ENCODE assay signal across 23 cellular contexts in the genomic region with DNA sequence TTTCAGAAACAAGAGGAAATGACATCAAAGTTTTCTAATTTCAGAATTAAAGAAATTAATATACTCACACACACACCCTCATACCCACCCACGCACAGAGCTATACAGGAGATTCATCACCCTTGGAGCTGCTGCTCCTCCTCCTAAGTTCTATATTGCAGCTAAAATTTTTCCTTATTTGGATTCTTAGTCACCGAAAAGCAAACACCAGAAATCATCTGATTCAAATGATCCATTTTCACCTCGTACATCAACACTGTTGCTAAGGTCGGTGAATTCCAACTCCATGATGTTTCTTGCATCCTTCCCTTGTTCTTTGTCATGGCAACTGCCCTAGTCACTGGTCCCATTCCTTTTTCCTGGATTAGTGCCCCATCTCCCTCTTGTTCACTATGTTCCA.
DNase-seq lines count a peak whose midpoint lies in the region; ATAC-seq, FAIRE-seq and TF ChIP-seq lines count a peak whose summit lies in the region.
"Had no signal": no experiment of that assay in that cellular context is flagged by ENCODE, and none has a peak within 500 bp of the region (broad histone marks: within the 10 kb centered on the region; RNA-seq: fewer than 3 reads in every experiment).

No MANE protein-coding gene starts in this region.

- TF ChIP-seq CTCF in bronchial epithelial cell (IDR thresholded peaks at IDR 0.05; ENCODE audit: insufficient read depth, low read length, severe bottlenecking): no peak

- H3K36me3 ChIP-seq in bronchial epithelial cell (ENCODE audit: control insufficient read depth, insufficient read depth, low read length): no peaks in the 10 kb centered on the region
- H3K36me3 ChIP-seq: neutrophil, suprapubic skin had no signal

- H3K27me3 ChIP-seq in bronchial epithelial cell (ENCODE audit: control insufficient read depth, insufficient read depth, low read length): no peaks in the 10 kb centered on the region
- H3K27me3 ChIP-seq: neutrophil, suprapubic skin had no signal

- FAIRE-seq in bronchial epithelial cell (lab: Jason Lieb, UNC): no peak
- FAIRE-seq: H54, K562 had no signal

- ATAC-seq in esophagus mucosa (no peak), HG03442 (IDR thresholded peaks at IDR 0.05; ENCODE audit: unreplicated experiment) (no peak), HG03139 (IDR thresholded peaks at IDR 0.05; ENCODE audit: unreplicated experiment) (no peak)
- ATAC-seq: K562, left cardiac atrium, mucosa of descending colon, sciatic nerve had no signal

- in situ Hi-C loops in Caki2 (cut with HindIII; ENCODE audit: low pct_unique_long_range_greater_than_20kb, low sequenced_read_pairs): no loop called here

- DNase-seq in Caki2 (ENCODE audit: low read depth) (peak; percentile 3), HS-5 (ENCODE audit: low read depth) (peak; percentile 80), bronchial epithelial cell (ENCODE audit: low read depth) (peak; percentile 83), kidney glomerular epithelial cell (lab: John Stamatoyannopoulos, UW) (peak; percentile 17), NCI-H1048 (lab: John Stamatoyannopoulos, UW) (no peak)
- DNase-seq: activated CD4-positive, alpha-beta T cell treated with anti-CD3 and anti-CD28 coated beads for 4 hours; activated CD8-positive, alpha-beta memory T cell treated with anti-CD3 and anti-CD28 coated beads, Interleukin-2, amount 50 U/mL, for 48 hours; activated naive CD4-positive, alpha-beta T cell treated with anti-CD3 and anti-CD28 coated beads for 36 hours; CD4-positive, alpha-beta T cell; left cardiac atrium; mucosa of descending colon; NCI-H1105 treated with DMSO at 0.1 percent for 48 hours; NCI-H226; SHP77 treated with DMSO at 0.1 percent for 48 hours; stimulated activated CD4-positive, alpha-beta T cell treated with anti-CD3 and anti-CD28 coated beads, Interleukin-2, amount 100 ng/mL, for 48 hours had no signal

- no peak overlapping the region for H3K4me3 ChIP-seq in bronchial epithelial cell (ENCODE audit: low read depth, low read length)
- H3K4me3 ChIP-seq: K562, mucosa of descending colon, suprapubic skin had no signal
